In genomic region chr14:24360281-24360680, GRCh38 we compare ENCODE assay signal across 35 cellular contexts. TPM values are rescaled to one million over a fixed set of nuclear protein-coding genes. Genes with fewer than 3 reads are reported as not detected.
"Had no signal": no experiment of that assay in that cellular context is flagged by ENCODE, and none has a peak within 500 bp of the region (broad histone marks: within the 10 kb centered on the region; RNA-seq: fewer than 3 reads in every experiment).

No MANE protein-coding gene starts in this region.

- H3K4me3 ChIP-seq: adrenal gland, ascending aorta, body of pancreas, breast epithelium, cardiac muscle cell had no signal

- DNase-seq: activated effector memory CD4-positive, alpha-beta T cell treated with anti-CD3 and anti-CD28 coated beads, Interleukin-2, amount 50 U/mL, for 16 hours; activated effector memory CD4-positive, alpha-beta T cell treated with Interleukin-2 at 50 U/mL for 16 hours; activated gamma-delta T cell; activated gamma-delta T cell treated with Interleukin-2 at 50 U/mL for 16 hours; activated naive CD4-positive, alpha-beta T cell; activated naive CD4-positive, alpha-beta T cell treated with anti-CD3 and anti-CD28 coated beads for 36 hours; activated naive CD4-positive, alpha-beta T cell treated with anti-CD3 and anti-CD28 coated beads, Interleukin-2, amount 10 ng/mL, durations not matched to agents 7 days and 5 days; activated naive CD4-positive, alpha-beta T cell treated with anti-CD3 and anti-CD28 coated beads, Interleukin-2, amount 50 U/mL, for 16 hours; activated naive CD4-positive, alpha-beta T cell treated with Interleukin-2 at 50 U/mL for 16 hours; activated naive CD8-positive, alpha-beta T cell treated with anti-CD3 and anti-CD28 coated beads for 36 hours; activated naive CD8-positive, alpha-beta T cell treated with anti-CD3 and anti-CD28 coated beads, Interleukin-2, amount 10 ng/mL, durations not matched to agents 7 days and 5 days; activated naive CD8-positive, alpha-beta T cell treated with anti-CD3 and anti-CD28 coated beads, Interleukin-2, amount 50 U/mL, for 24 hours; activated T-cell treated with anti-CD3 and anti-CD28 coated beads, Interleukin-2, amount 50 U/mL, for 1 hour; activated T-cell treated with anti-CD3 and anti-CD28 coated beads, Interleukin-2, amount 50 U/mL, for 24 hours; activated T-cell treated with anti-CD3 and anti-CD28 coated beads, Interleukin-2, amount 50 U/mL, for 4 hours; activated T-cell treated with anti-CD3 and anti-CD28 coated beads, Interleukin-2, amount 50 U/mL, for 48 hours; activated T-cell treated with anti-CD3 and anti-CD28 coated beads, Interleukin-2, amount 50 U/mL, for 72 hours; adrenal gland; amniotic stem cell; amygdala; anterior cingulate cortex; aorta; body of pancreas; brain microvascular endothelial cell; caudate nucleus; central memory CD4-positive, alpha-beta T cell; cerebellar nuclear complex had no signal

- H3K27me3 ChIP-seq: adrenal gland, ascending aorta, body of pancreas, brain microvascular endothelial cell, breast epithelium had no signal

- H3K27ac ChIP-seq: adrenal gland, ascending aorta, body of pancreas, brain microvascular endothelial cell, breast epithelium, cardiac muscle cell had no signal

- H3K36me3 ChIP-seq: adrenal gland, ascending aorta, brain microvascular endothelial cell, breast epithelium, cardiac muscle cell had no signal

- FAIRE-seq: astrocyte, bronchial epithelial cell had no signal

- ATAC-seq: activated naive CD4-positive, alpha-beta T cell treated with anti-CD3 and anti-CD28 coated beads, Interleukin-2, amount 50 U/mL, for 72 hours; activated naive CD8-positive, alpha-beta T cell treated with anti-CD3 and anti-CD28 coated beads, Interleukin-2, amount 50 U/mL, for 24 hours; activated T-cell treated with anti-CD3 and anti-CD28 coated beads, Interleukin-2, amount 50 U/mL, for 4 hours; activated T-cell treated with anti-CD3 and anti-CD28 coated beads, Interleukin-2, amount 50 U/mL, for 72 hours; activated T-helper 17 cell treated with anti-CD3 and anti-CD28 coated beads, Interleukin-2, amount 50 U/mL, for 72 hours; body of pancreas had no signal

- H3K9me3 ChIP-seq: adrenal gland, ascending aorta, body of pancreas, breast epithelium had no signal

RNA-seq across cellular contexts. Expression of gene NFATC4, which starts 7.7 kb away (rescaled TPM):
- total RNA-seq: activated naive CD8-positive, alpha-beta T cell treated with anti-CD3 and anti-CD28 coated beads, Interleukin-2, amount 10 ng/mL, durations not matched to agents 7 days and 5 days; activated T-helper 1 cell treated with anti-CD3 and anti-CD28 coated beads, Interleukin-12 subunit alpha, Interleukin-12 subunit beta, Interleukin-2, Interleukin-4 antibody, amounts not matched to agents 30 ng/mL and 10 ng/mL and 1 ng/mL, durations not matched to agents 14 hours and 24 hours and 36 hours had no signal

RNA-seq across cellular contexts. Expression of gene RIPK3, which starts 20.5 kb away (rescaled TPM):
- polyA plus RNA-seq: cardiac muscle cell had no signal

RNA-seq across cellular contexts. Expression of gene ADCY4, which starts 25.4 kb away (rescaled TPM):
- polyA plus RNA-seq: cardiac muscle cell had no signal

RNA-seq across cellular contexts. Expression of gene NYNRIN, which starts 38.5 kb away (rescaled TPM):
- total RNA-seq: activated T-helper 1 cell treated with anti-CD3 and anti-CD28 coated beads, Interleukin-12 subunit alpha, Interleukin-12 subunit beta, Interleukin-2, Interleukin-4 antibody, amounts not matched to agents 30 ng/mL and 10 ng/mL and 1 ng/mL, durations not matched to agents 14 hours and 24 hours and 36 hours had no signal
